In the genomic region with DNA sequence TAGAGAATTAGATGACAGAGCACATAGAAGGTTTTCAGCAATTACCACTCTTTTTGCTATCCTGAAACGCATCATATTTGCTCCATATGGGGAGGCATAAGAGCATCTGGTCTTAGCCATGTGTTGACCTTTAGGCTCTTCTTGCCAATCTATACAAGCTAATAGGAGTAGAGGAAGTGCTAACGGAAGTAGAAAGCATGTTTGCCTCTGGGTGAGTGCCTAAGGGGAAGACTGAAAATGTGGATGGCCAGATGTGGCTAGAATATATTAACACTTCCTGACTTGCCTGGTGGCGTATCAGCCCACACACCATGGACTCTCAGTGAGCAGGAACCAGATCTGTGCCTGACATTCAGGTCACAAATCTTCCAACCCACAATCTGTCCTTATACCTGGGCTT, we compare ENCODE assay signal across 18 cellular contexts.
DNase-seq lines count a peak whose midpoint lies in the region; ATAC-seq and TF ChIP-seq lines count a peak whose summit lies in the region.
"Had no signal": no experiment of that assay in that cellular context is flagged by ENCODE, and none has a peak within 500 bp of the region (broad histone marks: within the 10 kb centered on the region; RNA-seq: fewer than 3 reads in every experiment).

No MANE protein-coding gene starts in this region.

- H3K27me3 Mint-ChIP-seq in activated CD8-positive, alpha-beta T cell treated with anti-CD3 and anti-CD28 coated beads for 36 hours: no peaks in the 10 kb centered on the region

- ATAC-seq in activated CD8-positive, alpha-beta T cell treated with anti-CD3 and anti-CD28 coated beads for 36 hours: no peak
- no peak for ATAC-seq in HG02678 (IDR thresholded peaks at IDR 0.05; ENCODE audit: unreplicated experiment)
- ATAC-seq: CD8-positive, alpha-beta T cell; GM23338; HCT116 had no signal

- H3K4me2 ChIP-seq in BLaER1: peak overlapping the region; percentile 77
- H3K4me2 ChIP-seq: GM23338, KMS-11 had no signal

- H4K20me1 ChIP-seq in BLaER1: no peaks in the 10 kb centered on the region

- TF ChIP-seq CTCF in activated CD8-positive, alpha-beta T cell treated with anti-CD3 and anti-CD28 coated beads for 36 hours (IDR thresholded peaks at IDR 0.05): no peak

- in situ Hi-C loops in KBM-7 (cut with MboI; ENCODE audit: low pct_unique_long_range_greater_than_20kb, low sequenced_read_pairs): no loop called here

- H3K9me3 ChIP-seq in BLaER1: peaks cover 11% of the 10 kb centered on the region; the same call in 1 of the 2 replicates

- intact Hi-C loops in activated CD8-positive, alpha-beta T cell treated with anti-CD3 and anti-CD28 coated beads for 36 hours (cut with micrococcal nuclease): no loop called here

- H3K27me3 ChIP-seq in BLaER1: no peaks in the 10 kb centered on the region

- POLR2A ChIA-PET in activated CD8-positive, alpha-beta T cell treated with anti-CD3 and anti-CD28 coated beads for 36 hours (lab: Charles Lee): no interaction called here

- no peak overlapping the region for H3K4me3 Mint-ChIP-seq in activated CD8-positive, alpha-beta T cell treated with anti-CD3 and anti-CD28 coated beads for 36 hours
- H3K4me3 Mint-ChIP-seq: CD8-positive, alpha-beta T cell; GM23338 had no signal

- DNase-seq in CMK (ENCODE audit: low read depth) (peak; percentile 90), KBM-7 (peak; percentile 63), UCSD-AML1 (lab: John Stamatoyannopoulos, UW; ENCODE audit: unreplicated experiment) (peak; percentile 8), Ammon's horn (ENCODE audit: low spot score) (no peak), NCI-H1930 (lab: John Stamatoyannopoulos, UW) (no peak)
- no peak for DNase-seq in activated CD8-positive, alpha-beta T cell treated with anti-CD3 and anti-CD28 coated beads for 36 hours
- DNase-seq: ACHN; CD8-positive, alpha-beta T cell; COR-L47; DMS153; DMS79; GF-D8; H7 had no signal

- no peak overlapping the region for H3K9ac ChIP-seq in BLaER1
- H3K9ac ChIP-seq: KMS-11 had no signal

- H3K27ac Mint-ChIP-seq in activated CD8-positive, alpha-beta T cell treated with anti-CD3 and anti-CD28 coated beads for 36 hours: no peak overlapping the region
- H3K27ac Mint-ChIP-seq: CD8-positive, alpha-beta T cell; GM23338 had no signal

- peaks cover 55% of the 10 kb centered on the region for H3K4me1 ChIP-seq in BLaER1

- no peaks in the 10 kb centered on the region for H3K36me3 ChIP-seq in BLaER1

- no peak overlapping the region for H3K27ac ChIP-seq in BLaER1
- H3K27ac ChIP-seq: KMS-11 had no signal

- no peaks in the 10 kb centered on the region for H3K36me3 Mint-ChIP-seq in activated CD8-positive, alpha-beta T cell treated with anti-CD3 and anti-CD28 coated beads for 36 hours (ENCODE audit: low read depth)
- H3K36me3 Mint-ChIP-seq: CD8-positive, alpha-beta T cell had no signal

- H3K4me3 ChIP-seq in BLaER1: no peak overlapping the region
- H3K4me3 ChIP-seq: GM23338 had no signal

- CTCF ChIA-PET in activated CD8-positive, alpha-beta T cell treated with anti-CD3 and anti-CD28 coated beads for 36 hours (lab: Charles Lee): no interaction called here

- no peaks in the 10 kb centered on the region for H3K9me3 Mint-ChIP-seq in activated CD8-positive, alpha-beta T cell treated with anti-CD3 and anti-CD28 coated beads for 36 hours
- H3K9me3 Mint-ChIP-seq: CD8-positive, alpha-beta T cell had no signal

- H3K4me1 Mint-ChIP-seq in activated CD8-positive, alpha-beta T cell treated with anti-CD3 and anti-CD28 coated beads for 36 hours (ENCODE audit: low read depth): no peaks in the 10 kb centered on the region

Comparison
In these comparisons a context has a peak if more than half of its experiments do, and no peak if none do; other contexts are left out.
1. DNase-seq: peak in CMK (single experiment), KBM-7 (single experiment) and UCSD-AML1 (single experiment); none in Ammon's horn (single experiment), activated CD8-positive, alpha-beta T cell treated with anti-CD3 and anti-CD28 coated beads for 36 hours (single experiment) and NCI-H1930 (0 of 2).